28 cellular contexts compared by ENCODE assay signal in the genomic region with DNA sequence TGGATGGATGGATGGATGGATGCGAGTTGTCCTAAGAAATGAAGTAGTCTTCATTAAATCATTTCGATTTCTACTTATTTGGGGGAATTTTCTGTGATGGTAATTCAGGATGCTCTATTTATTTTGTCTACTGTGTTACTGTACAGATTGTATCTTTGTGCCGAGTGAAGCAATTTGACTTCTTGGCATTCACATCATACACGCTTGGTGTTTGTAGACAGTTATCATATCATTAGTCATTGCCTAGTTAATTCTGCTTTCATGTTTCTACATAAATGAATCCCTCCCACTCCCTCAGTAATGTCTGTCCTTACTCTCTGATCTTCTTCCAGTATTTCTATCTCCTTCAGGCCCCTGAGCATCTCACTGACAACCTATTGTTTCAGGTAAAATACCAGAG.
"Had no signal": no experiment of that assay in that cellular context is flagged by ENCODE, and none has a peak within 500 bp of the region (broad histone marks: within the 10 kb centered on the region; RNA-seq: fewer than 3 reads in every experiment).

No MANE protein-coding gene starts in this region.

- H3K9me3 ChIP-seq: body of pancreas, SJCRH30 had no signal

- H3K27ac ChIP-seq: body of pancreas, SJCRH30, SK-N-MC had no signal

- H3K4me3 Mint-ChIP-seq: activated CD4-positive, alpha-beta T cell treated with anti-CD3 and anti-CD28 coated beads, Interleukin-2, amount 10 ng/mL, durations not matched to agents 24 days and 14 days; activated CD8-positive, alpha-beta T cell treated with anti-CD3 and anti-CD28 coated beads for 36 hours; activated naive CD8-positive, alpha-beta T cell treated with anti-CD3 and anti-CD28 coated beads for 36 hours; activated T-cell treated with anti-CD3 and anti-CD28 coated beads, Interleukin-2, amount 50 U/mL, for 72 hours; activated T-helper 17 cell treated with anti-CD3 and anti-CD28 coated beads, Interleukin-2, amount 50 U/mL, for 72 hours; IgD-negative memory B cell; T-helper 2 cell treated with Interferon-gamma antibody and Interleukin-4, amounts not matched to agents 5 μg/mL and 100 μg/mL, for 36 hours had no signal

- H3K4me3 ChIP-seq: body of pancreas, SJCRH30, SK-N-MC had no signal

- H3K27me3 Mint-ChIP-seq: activated CD4-positive, alpha-beta T cell treated with anti-CD3 and anti-CD28 coated beads, Interleukin-2, amount 10 ng/mL, durations not matched to agents 24 days and 14 days; activated CD8-positive, alpha-beta T cell treated with anti-CD3 and anti-CD28 coated beads for 36 hours; activated naive CD8-positive, alpha-beta T cell treated with anti-CD3 and anti-CD28 coated beads for 36 hours; activated T-helper 17 cell treated with anti-CD3 and anti-CD28 coated beads, Interleukin-2, amount 50 U/mL, for 72 hours had no signal

- ATAC-seq: activated CD8-positive, alpha-beta T cell treated with anti-CD3 and anti-CD28 coated beads for 36 hours; activated T-cell treated with anti-CD3 and anti-CD28 coated beads, Interleukin-2, amount 50 U/mL, for 72 hours; body of pancreas; Panc1 had no signal

- H3K36me3 Mint-ChIP-seq: activated naive CD8-positive, alpha-beta T cell treated with anti-CD3 and anti-CD28 coated beads for 36 hours had no signal

- H3K9me3 Mint-ChIP-seq: activated CD4-positive, alpha-beta T cell treated with anti-CD3 and anti-CD28 coated beads, Interleukin-2, amount 10 ng/mL, durations not matched to agents 24 days and 14 days; activated CD8-positive, alpha-beta T cell treated with anti-CD3 and anti-CD28 coated beads for 36 hours; activated naive CD8-positive, alpha-beta T cell treated with anti-CD3 and anti-CD28 coated beads for 36 hours; activated T-cell treated with anti-CD3 and anti-CD28 coated beads, Interleukin-2, amount 50 U/mL, for 72 hours; activated T-helper 17 cell treated with anti-CD3 and anti-CD28 coated beads, Interleukin-2, amount 50 U/mL, for 72 hours; IgD-negative memory B cell; T-helper 2 cell treated with Interferon-gamma antibody and Interleukin-4, amounts not matched to agents 5 μg/mL and 100 μg/mL, for 36 hours had no signal

- DNase-seq: activated CD4-positive, alpha-beta T cell treated with anti-CD3 and anti-CD28 coated beads, Interleukin-2, amount 10 ng/mL, durations not matched to agents 24 days and 14 days; activated CD4-positive, alpha-beta T cell treated with anti-CD3 and anti-CD28 coated beads, Interleukin-2, amount 50 U/mL, for 4 hours; activated CD8-positive, alpha-beta T cell treated with anti-CD3 and anti-CD28 coated beads for 36 hours; activated effector memory CD4-positive, alpha-beta T cell treated with anti-CD3 and anti-CD28 coated beads, Interleukin-2, amount 50 U/mL, for 16 hours; activated naive CD4-positive, alpha-beta T cell; activated naive CD4-positive, alpha-beta T cell treated with anti-CD3 and anti-CD28 coated beads, Interleukin-2, amount 50 U/mL, for 16 hours; activated naive CD8-positive, alpha-beta T cell treated with anti-CD3 and anti-CD28 coated beads for 36 hours; activated T-cell treated with anti-CD3 and anti-CD28 coated beads, Interleukin-2, amount 50 U/mL, for 1 hour; activated T-cell treated with anti-CD3 and anti-CD28 coated beads, Interleukin-2, amount 50 U/mL, for 72 hours; body of pancreas; central memory CD4-positive, alpha-beta T cell; Kasumi-1; KG1; NCI-H1105; NCI-H1417 treated with DMSO at 0.1 percent for 48 hours; NCI-H187 treated with DMSO at 0.1 percent for 48 hours; NCI-H2081; NCI-H2171 treated with DMSO at 0.1 percent for 48 hours; NCI-H2227 treated with DMSO at 0.1 percent for 48 hours; NCI-H446 treated with DMSO at 0.1 percent for 48 hours; NCI-H524; SHP77; SJCRH30 had no signal

- H3K4me1 ChIP-seq: SJCRH30 had no signal

- H3K27ac Mint-ChIP-seq: activated CD4-positive, alpha-beta T cell treated with anti-CD3 and anti-CD28 coated beads, Interleukin-2, amount 10 ng/mL, durations not matched to agents 24 days and 14 days; activated CD8-positive, alpha-beta T cell treated with anti-CD3 and anti-CD28 coated beads for 36 hours; activated naive CD8-positive, alpha-beta T cell treated with anti-CD3 and anti-CD28 coated beads for 36 hours; activated T-cell treated with anti-CD3 and anti-CD28 coated beads, Interleukin-2, amount 50 U/mL, for 72 hours; activated T-helper 17 cell treated with anti-CD3 and anti-CD28 coated beads, Interleukin-2, amount 50 U/mL, for 72 hours; IgD-negative memory B cell; T-helper 2 cell treated with Interferon-gamma antibody and Interleukin-4, amounts not matched to agents 5 μg/mL and 100 μg/mL, for 36 hours had no signal

- H3K4me1 Mint-ChIP-seq: activated T-helper 17 cell treated with anti-CD3 and anti-CD28 coated beads, Interleukin-2, amount 50 U/mL, for 72 hours had no signal

- H3K27me3 ChIP-seq: body of pancreas, SJCRH30 had no signal

- H3K36me3 ChIP-seq: SJCRH30 had no signal
